In genomic region chr3:168249539-168250414, GRCh38 we compare ENCODE assay signal across 8 cellular contexts.
DNase-seq lines count a peak whose midpoint lies in the region; ATAC-seq and TF ChIP-seq lines count a peak whose summit lies in the region.

No MANE protein-coding gene starts in this region.

- TF ChIP-seq CTCF in GM13976 (IDR thresholded peaks at IDR 0.05; ENCODE audit: borderline replicate concordance, control extremely low read depth, extremely low read depth, insufficient read depth, missing control alignments) (peak; percentile 64), NB4 (IDR thresholded peaks at IDR 0.05; ENCODE audit: low read depth, low read length) (peak; percentile 1), suprapubic skin (IDR thresholded peaks at IDR 0.05) (no peak)

- peak overlapping the region in 2 of 3 donors; percentile 55 to 65 for H3K4me3 Mint-ChIP-seq in T-cell

- H3K9me3 ChIP-seq in endocrine pancreas (ENCODE audit: control insufficient read depth, low read length) (no peaks in the 10 kb centered on the region), suprapubic skin (no peaks in the 10 kb centered on the region)

- H3K27ac Mint-ChIP-seq in T-cell: no peak overlapping the region

- H3K4me1 ChIP-seq in endocrine pancreas (ENCODE audit: control insufficient read depth, insufficient read depth, low read length): no peaks in the 10 kb centered on the region
- H3K4me1 ChIP-seq in suprapubic skin: peaks cover 23% of the 10 kb centered on the region

- H3K27ac ChIP-seq in suprapubic skin: peak overlapping the region; percentile 15

- peaks cover 2 to 5% (median 3%) of the 10 kb centered on the region in 3 donors for H3K9me3 Mint-ChIP-seq in T-cell

- 0% methylated on average over 20 of the region's 90 CpGs for WGBS in suprapubic skin

- DNase-seq in AG08396 (ENCODE audit: low spot score): peak; percentile 83
- peak; percentile 88 for DNase-seq in GM13976 (ENCODE audit: low spot score)
- DNase-seq in NB4 (ENCODE audit: low read depth): peak; percentile 57
- peak in 2 of 34 experiments; percentile 1 to 2 for DNase-seq in T-cell
- peak; percentile 74 for DNase-seq in lung microvascular endothelial cell (ENCODE audit: low read depth in 2 of 2)
- peak; percentile 68 to 83 for DNase-seq in suprapubic skin (ENCODE audit: low spot score in 2 of 2)

- H3K9ac ChIP-seq in endocrine pancreas (ENCODE audit: control insufficient read depth, insufficient read depth, low read length): peak overlapping the region; percentile 82

- H3K27me3 Mint-ChIP-seq in T-cell: peaks cover 34 to 35% of the 10 kb centered on the region in 2 donors

- H3K36me3 ChIP-seq in endocrine pancreas (ENCODE audit: control insufficient read depth, insufficient read depth, low read length): no peaks in the 10 kb centered on the region
- no peaks in the 10 kb centered on the region for H3K36me3 ChIP-seq in suprapubic skin

- POLR2A ChIA-PET in T-cell (lab: Charles Lee): no interaction called here

- CTCF ChIA-PET in T-cell (lab: Charles Lee): no interaction called here

- TF ChIP-seq POLR2A in NB4 (IDR thresholded peaks at IDR 0.05; ENCODE audit: extremely low read depth, insufficient read length): no peak
- TF ChIP-seq POLR2A in suprapubic skin (IDR thresholded peaks at IDR 0.05): no peak

- TF ChIP-seq EP300 in suprapubic skin (IDR thresholded peaks at IDR 0.05): no peak

- H3K4me1 Mint-ChIP-seq in T-cell: peaks cover 12 to 13% (median 12%) of the 10 kb centered on the region in 3 donors

- H3K4me3 ChIP-seq in NB4 (ENCODE audit: low read depth, low read length) (no peak overlapping the region), endocrine pancreas (ENCODE audit: control insufficient read depth, insufficient read depth, low read length) (peak overlapping the region; percentile 74), suprapubic skin (peak overlapping the region; percentile 63)

- H3K27me3 ChIP-seq in endocrine pancreas (ENCODE audit: control insufficient read depth, insufficient read depth, low read length) (no peaks in the 10 kb centered on the region), suprapubic skin (peaks cover 35% of the 10 kb centered on the region)

- H3K36me3 Mint-ChIP-seq in T-cell: no peaks in the 10 kb centered on the region

- ATAC-seq in HG02623 (IDR thresholded peaks at IDR 0.05; ENCODE audit: unreplicated experiment) (peak; percentile 71), T-cell (replicated peaks in 1 of 4) (peak in 2 of 4 experiments; percentile 27 to 30)

- in situ Hi-C loops in GM13976 (cut with MboI; ENCODE audit: low sequenced_read_pairs, unreplicated experiment): no loop called here

Comparison
In these comparisons a context has a peak if more than half of its experiments do, and no peak if none do; other contexts are left out.
1. CTCF ChIP-seq: peak in GM13976 (single experiment) and NB4 (single experiment); none in suprapubic skin (0 of 2).